Comparison of ENCODE assay signal across 8 cellular contexts in the genomic region with DNA sequence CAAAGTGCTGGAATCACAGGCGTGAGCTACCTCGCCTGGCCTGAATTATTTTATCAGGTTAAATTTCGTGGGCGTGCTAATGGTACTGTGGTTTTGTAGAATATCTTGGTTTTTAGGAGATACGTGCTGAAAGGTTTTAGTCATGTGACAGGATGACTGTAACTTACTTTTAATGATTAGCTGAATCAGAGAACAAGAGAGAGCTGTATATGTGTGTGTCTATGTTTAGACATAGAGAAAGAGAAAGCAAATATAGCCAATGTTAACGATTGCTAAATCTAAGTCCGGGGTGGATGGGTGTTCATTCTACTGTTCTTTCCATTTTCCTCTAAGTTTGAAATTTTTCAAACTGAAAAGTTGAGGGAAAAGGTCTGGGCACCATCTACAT. TPM values are rescaled to one million over a fixed set of nuclear protein-coding genes. Genes with fewer than 3 reads are reported as not detected.
DNase-seq lines count a peak whose midpoint lies in the region; ATAC-seq and TF ChIP-seq lines count a peak whose summit lies in the region.

No MANE protein-coding gene starts in this region.

- ATAC-seq in activated T-cell treated with anti-CD3 and anti-CD28 coated beads, Interleukin-2, amount 50 U/mL, for 72 hours (replicated peaks in 1 of 2), result no peak
- ATAC-seq in GM18867 (IDR thresholded peaks at IDR 0.05; ENCODE audit: unreplicated experiment) (no peak), HG03565 (IDR thresholded peaks at IDR 0.05; ENCODE audit: unreplicated experiment) (no peak)

- H3K27ac ChIP-seq in angular gyrus (ENCODE audit: low read depth, low read length) (peak overlapping the region; percentile 24), liver (ENCODE audit: low read depth in 1 of 2, low read length in 2 of 2) (peak overlapping the region; percentile 78 to 81), transverse colon (peak overlapping the region; percentile 77 to 89 (median 80))

- H3K27ac Mint-ChIP-seq in activated T-cell treated with anti-CD3 and anti-CD28 coated beads, Interleukin-2, amount 50 U/mL, for 72 hours, result peak overlapping the region; percentile 68

- DNase-seq in activated T-cell treated with anti-CD3 and anti-CD28 coated beads, Interleukin-2, amount 50 U/mL, for 72 hours, result no peak
- DNase-seq in activated T-cell treated with anti-CD3 and anti-CD28 coated beads for 4 hours, result no peak
- DNase-seq in transverse colon, result no peak
- DNase-seq in NCI-H128 (lab: John Stamatoyannopoulos, UW; ENCODE audit: unreplicated experiment), result no peak

- H3K4me1 ChIP-seq in liver (ENCODE audit: control insufficient read depth in 4 of 4, insufficient read depth in 4 of 4, low read length in 3 of 4), result peaks cover 13 to 52% (median 45%) of the 10 kb centered on the region in 4 donors
- H3K4me1 ChIP-seq in transverse colon, result peaks cover 22 to 54% (median 26%) of the 10 kb centered on the region in 4 donors

- no peaks in the 10 kb centered on the region for H3K27me3 ChIP-seq in liver (ENCODE audit: control insufficient read depth in 4 of 4, insufficient read depth in 4 of 4, low read length in 3 of 4)
- no peaks in the 10 kb centered on the region for H3K27me3 ChIP-seq in transverse colon

- in situ Hi-C loops in transverse colon (cut with MboI; ENCODE audit: low pct_ligation_motif_present in 1 of 4, low pct_unique_long_range_greater_than_20kb in 1 of 4, low sequenced_read_pairs in 3 of 4), result no loop called here

- TF ChIP-seq RAD21 in liver (IDR thresholded peaks at IDR 0.05), result no peak

- no peaks in the 10 kb centered on the region for H3K27me3 Mint-ChIP-seq in activated T-cell treated with anti-CD3 and anti-CD28 coated beads, Interleukin-2, amount 50 U/mL, for 72 hours (ENCODE audit: low read depth)

- peaks cover 11% of the 10 kb centered on the region for H3K4me1 Mint-ChIP-seq in activated T-cell treated with anti-CD3 and anti-CD28 coated beads, Interleukin-2, amount 50 U/mL, for 72 hours (ENCODE audit: low read depth)

- peak overlapping the region in 1 of 2 donors; percentile 21 for H3K9ac ChIP-seq in liver (ENCODE audit: low read depth in 1 of 2, low read length in 2 of 2)

- H3K4me3 ChIP-seq in liver (ENCODE audit: low read depth in 1 of 3, low read length in 3 of 3) (no peak overlapping the region), transverse colon (no peak overlapping the region)

- H3K36me3 Mint-ChIP-seq in activated T-cell treated with anti-CD3 and anti-CD28 coated beads, Interleukin-2, amount 50 U/mL, for 72 hours (ENCODE audit: insufficient read depth in 2 of 2), result peaks cover 8 to 36% of the 10 kb centered on the region in 2 donors

- no peak for TF ChIP-seq EP300 in transverse colon (IDR thresholded peaks at IDR 0.05; ENCODE audit: low read depth)

- no peak for TF ChIP-seq POLR2A in transverse colon (IDR thresholded peaks at IDR 0.05)

- WGBS in liver, result 49% methylated on average over 7 of the region's 7 CpGs
- 48 to 72% methylated on average over 5 to 7 of the region's 7 CpGs for WGBS in transverse colon (ENCODE audit: low coverage in 1 of 2), 2 donors

- H3K9me3 ChIP-seq in liver (ENCODE audit: control insufficient read depth in 4 of 4, low read length in 3 of 4) (no peaks in the 10 kb centered on the region), transverse colon (no peaks in the 10 kb centered on the region)

- intact Hi-C loops in transverse colon (cut with DNase I; ENCODE audit: low total_unique reads), result loop anchor here (10.0 kb wide), 2 partner anchors 101 to 131 kb away; partner anchors contain the start of gene PTGR2

- peak overlapping the region in 1 of 2 donors; percentile 6 for H3K4me3 Mint-ChIP-seq in activated T-cell treated with anti-CD3 and anti-CD28 coated beads, Interleukin-2, amount 50 U/mL, for 72 hours

- TF ChIP-seq CTCF in liver (IDR thresholded peaks at IDR 0.05; ENCODE audit: low read depth, low read length, missing input control), result no peak
- no peak for TF ChIP-seq CTCF in transverse colon (IDR thresholded peaks at IDR 0.05)

- no peaks in the 10 kb centered on the region for H3K9me3 Mint-ChIP-seq in activated T-cell treated with anti-CD3 and anti-CD28 coated beads, Interleukin-2, amount 50 U/mL, for 72 hours

- H3K36me3 ChIP-seq in liver (ENCODE audit: control insufficient read depth in 4 of 4, insufficient read depth in 3 of 4, low read depth in 1 of 4, low read length in 3 of 4) (peaks cover 9 to 65% (median 40%) of the 10 kb centered on the region in 4 donors), transverse colon (peaks cover 0 to 71% (median 25%) of the 10 kb centered on the region in 4 donors)

TF ChIP-seq in liver, 16 proteins besides CTCF, POLR2A, EP300 and RAD21:
- TF ChIP-seq FOXA1 (IDR thresholded peaks at IDR 0.05) (no peak), GABPA (IDR thresholded peaks at IDR 0.05 in 1 of 2, conservative IDR thresholded peaks at IDR 0.05 in 1 of 2) (no peak), JUND (IDR thresholded peaks at IDR 0.05) (no peak), ATF3 (IDR thresholded peaks at IDR 0.05) (no peak), TAF1 (conservative IDR thresholded peaks at IDR 0.05) (no peak), SP1 (IDR thresholded peaks at IDR 0.05) (no peak), YY1 (IDR thresholded peaks at IDR 0.05) (no peak), EGR1 (IDR thresholded peaks at IDR 0.05; ENCODE audit: low read depth in 2 of 2) (no peak), FOXA2 (IDR thresholded peaks at IDR 0.05) (no peak), HNF4G (IDR thresholded peaks at IDR 0.05) (no peak), RXRA (IDR thresholded peaks at IDR 0.05) (no peak), HNF4A (conservative IDR thresholded peaks at IDR 0.05) (no peak), NR2F2 (IDR thresholded peaks at IDR 0.05) (no peak)
- TF ChIP-seq, protein P1, sequence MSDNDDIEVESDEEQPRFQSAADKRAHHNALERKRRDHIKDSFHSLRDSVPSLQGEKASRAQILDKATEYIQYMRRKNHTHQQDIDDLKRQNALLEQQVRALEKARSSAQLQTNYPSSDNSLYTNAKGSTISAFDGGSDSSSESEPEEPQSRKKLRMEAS (IDR thresholded peaks at IDR 0.05), result no peak
- TF ChIP-seq, protein P2, sequence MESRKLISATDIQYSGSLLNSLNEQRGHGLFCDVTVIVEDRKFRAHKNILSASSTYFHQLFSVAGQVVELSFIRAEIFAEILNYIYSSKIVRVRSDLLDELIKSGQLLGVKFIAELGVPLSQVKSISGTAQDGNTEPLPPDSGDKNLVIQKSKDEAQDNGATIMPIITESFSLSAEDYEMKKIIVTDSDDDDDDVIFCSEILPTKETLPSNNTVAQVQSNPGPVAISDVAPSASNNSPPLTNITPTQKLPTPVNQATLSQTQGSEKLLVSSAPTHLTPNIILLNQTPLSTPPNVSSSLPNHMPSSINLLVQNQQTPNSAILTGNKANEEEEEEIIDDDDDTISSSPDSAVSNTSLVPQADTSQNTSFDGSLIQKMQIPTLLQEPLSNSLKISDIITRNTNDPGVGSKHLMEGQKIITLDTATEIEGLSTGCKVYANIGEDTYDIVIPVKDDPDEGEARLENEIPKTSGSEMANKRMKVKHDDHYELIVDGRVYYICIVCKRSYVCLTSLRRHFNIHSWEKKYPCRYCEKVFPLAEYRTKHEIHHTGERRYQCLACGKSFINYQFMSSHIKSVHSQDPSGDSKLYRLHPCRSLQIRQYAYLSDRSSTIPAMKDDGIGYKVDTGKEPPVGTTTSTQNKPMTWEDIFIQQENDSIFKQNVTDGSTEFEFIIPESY (IDR thresholded peaks at IDR 0.05), result no peak
- TF ChIP-seq, protein P3, sequence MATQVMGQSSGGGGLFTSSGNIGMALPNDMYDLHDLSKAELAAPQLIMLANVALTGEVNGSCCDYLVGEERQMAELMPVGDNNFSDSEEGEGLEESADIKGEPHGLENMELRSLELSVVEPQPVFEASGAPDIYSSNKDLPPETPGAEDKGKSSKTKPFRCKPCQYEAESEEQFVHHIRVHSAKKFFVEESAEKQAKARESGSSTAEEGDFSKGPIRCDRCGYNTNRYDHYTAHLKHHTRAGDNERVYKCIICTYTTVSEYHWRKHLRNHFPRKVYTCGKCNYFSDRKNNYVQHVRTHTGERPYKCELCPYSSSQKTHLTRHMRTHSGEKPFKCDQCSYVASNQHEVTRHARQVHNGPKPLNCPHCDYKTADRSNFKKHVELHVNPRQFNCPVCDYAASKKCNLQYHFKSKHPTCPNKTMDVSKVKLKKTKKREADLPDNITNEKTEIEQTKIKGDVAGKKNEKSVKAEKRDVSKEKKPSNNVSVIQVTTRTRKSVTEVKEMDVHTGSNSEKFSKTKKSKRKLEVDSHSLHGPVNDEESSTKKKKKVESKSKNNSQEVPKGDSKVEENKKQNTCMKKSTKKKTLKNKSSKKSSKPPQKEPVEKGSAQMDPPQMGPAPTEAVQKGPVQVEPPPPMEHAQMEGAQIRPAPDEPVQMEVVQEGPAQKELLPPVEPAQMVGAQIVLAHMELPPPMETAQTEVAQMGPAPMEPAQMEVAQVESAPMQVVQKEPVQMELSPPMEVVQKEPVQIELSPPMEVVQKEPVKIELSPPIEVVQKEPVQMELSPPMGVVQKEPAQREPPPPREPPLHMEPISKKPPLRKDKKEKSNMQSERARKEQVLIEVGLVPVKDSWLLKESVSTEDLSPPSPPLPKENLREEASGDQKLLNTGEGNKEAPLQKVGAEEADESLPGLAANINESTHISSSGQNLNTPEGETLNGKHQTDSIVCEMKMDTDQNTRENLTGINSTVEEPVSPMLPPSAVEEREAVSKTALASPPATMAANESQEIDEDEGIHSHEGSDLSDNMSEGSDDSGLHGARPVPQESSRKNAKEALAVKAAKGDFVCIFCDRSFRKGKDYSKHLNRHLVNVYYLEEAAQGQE (IDR thresholded peaks at IDR 0.05), result no peak

RNA-seq across cellular contexts. Expression of gene PNMA1, which starts 9.2 kb away (rescaled TPM):
- 10 to 100 TPM; 38.1 to 47.5 TPM for total RNA-seq in activated T-cell treated with anti-CD3 and anti-CD28 coated beads, Interleukin-2, amount 50 U/mL, for 72 hours
- 10 to 100 TPM in 1 of 2 donors, 1 to 10 TPM in 1; 2.3 to 10.4 TPM for total RNA-seq in liver
- polyA plus RNA-seq in liver, result 1 to 10 TPM; 2.8 to 4.0 TPM
- total RNA-seq in transverse colon, result 10 to 100 TPM; 12.7 to 22.1 (median 12.7) TPM

Comparison
In these comparisons a context has a peak if more than half of its experiments do, and no peak if none do; other contexts are left out.
1. H3K27ac ChIP-seq: peak in every context shown above with its lines; median percentile 80 in transverse colon; 80 in liver; 24 in angular gyrus.